Comparison of ENCODE assay signal across 6 cellular contexts in genomic region chr1:983736-984475, GRCh38. TPM values are rescaled to one million over a fixed set of nuclear protein-coding genes. Genes with fewer than 3 reads are reported as not detected.
DNase-seq lines count a peak whose midpoint lies in the region; ATAC-seq and TF ChIP-seq lines count a peak whose summit lies in the region.

No MANE protein-coding gene starts in this region.

- ATAC-seq in left lung (peak; percentile 83), HG03565 (IDR thresholded peaks at IDR 0.05; ENCODE audit: unreplicated experiment) (no peak)

- H3K27me3 ChIP-seq in left lung, result peaks cover 0 to 75% of the 10 kb centered on the region in 2 donors
- no peaks in the 10 kb centered on the region for H3K27me3 ChIP-seq in vagina

- H3K9me3 ChIP-seq in left lung (no peaks in the 10 kb centered on the region), vagina (no peaks in the 10 kb centered on the region)

- H3K4me1 ChIP-seq in left lung (no peaks in the 10 kb centered on the region), vagina (no peaks in the 10 kb centered on the region)

- peak; percentile 89 to 92 for TF ChIP-seq CTCF in left lung (IDR thresholded peaks at IDR 0.05)
- peak; percentile 39 to 98 (median 49) for TF ChIP-seq CTCF in vagina (IDR thresholded peaks at IDR 0.05)

- intact Hi-C loops in left lung (cut with DNase I), result no loop called here
- intact Hi-C loops in vagina (cut with DNase I), result loop anchor here (5.0 kb wide), 1 partner anchor 73 kb away; no protein-coding TSS in a partner anchor

- H3K4me3 ChIP-seq in left lung (no peak overlapping the region), vagina (peak overlapping the region in 1 of 2 donors; percentile 16)

- DNase-seq in NCI-H510A treated with DMSO at 0.1 percent for 48 hours (lab: John Stamatoyannopoulos, UW) (peak; percentile 69), NCI-H510A (lab: John Stamatoyannopoulos, UW) (no peak), left lung (peak in 1 of 2 donors; percentile 90), vagina (ENCODE audit: extremely low spot score in 2 of 2) (no peak)
- peak; percentile 54 for DNase-seq in activated T-helper 9 cell treated with anti-CD3 and anti-CD28 coated beads, Interleukin-2, amount 50 U/mL, for 16 hours (ENCODE audit: low read depth)

- TF ChIP-seq POLR2A in vagina (IDR thresholded peaks at IDR 0.05), result no peak

- H3K36me3 ChIP-seq in left lung (no peaks in the 10 kb centered on the region), vagina (no peaks in the 10 kb centered on the region)

- H3K27ac ChIP-seq in left lung (no peak overlapping the region), vagina (no peak overlapping the region)

RNA-seq across cellular contexts. Expression of gene PERM1, which starts 2.0 kb away (rescaled TPM):
- total RNA-seq in left lung (not detected), vagina (not detected)

RNA-seq across cellular contexts. Expression of gene HES4, which starts 16.0 kb away (rescaled TPM):
- total RNA-seq in left lung (10 to 100 TPM; 25.6 to 37.5 TPM), vagina (34.6 TPM)

RNA-seq across cellular contexts. Expression of gene PLEKHN1, which starts 17.6 kb away (rescaled TPM):
- total RNA-seq in left lung (1 to 10 TPM; 3.8 to 5.1 TPM), vagina (15.2 TPM)

RNA-seq across cellular contexts. Expression of gene KLHL17, which starts 23.5 kb away (rescaled TPM):
- total RNA-seq in left lung (10 to 100 TPM; 11.8 to 17.9 TPM), vagina (19.6 TPM)

RNA-seq across cellular contexts. Expression of gene NOC2L, which starts 24.9 kb away (rescaled TPM):
- total RNA-seq in left lung (10 to 100 TPM; 44.9 to 76.8 TPM), vagina (42.5 TPM)

Comparison
In these comparisons a context has a peak if more than half of its experiments do, and no peak if none do; other contexts are left out.
1. DNase-seq: peak in NCI-H510A treated with DMSO at 0.1 percent for 48 hours (single experiment) and activated T-helper 9 cell treated with anti-CD3 and anti-CD28 coated beads, Interleukin-2, amount 50 U/mL, for 16 hours (single experiment); none in NCI-H510A (single experiment) and vagina (0 of 2).